33 cellular contexts compared by ENCODE assay signal in genomic region chr1:81190003-81190402, GRCh38.
"Had no signal": no experiment of that assay in that cellular context is flagged by ENCODE, and none has a peak within 500 bp of the region (broad histone marks: within the 10 kb centered on the region; RNA-seq: fewer than 3 reads in every experiment).

No MANE protein-coding gene starts in this region.

- H3K27me3 Mint-ChIP-seq: activated B cell treated with CpG ODN at 0.5 μM for 24 hours; activated CD4-positive, alpha-beta memory T cell treated with anti-CD3 and anti-CD28 coated beads for 36 hours; activated CD4-positive, alpha-beta T cell treated with anti-CD3 and anti-CD28 coated beads, Interleukin-2, amount 10 ng/mL, durations not matched to agents 24 days and 14 days; activated CD8-positive, alpha-beta memory T cell treated with anti-CD3 and anti-CD28 coated beads, Interleukin-2, amount 10 ng/mL, durations not matched to agents 7 days and 5 days; activated CD8-positive, alpha-beta T cell treated with anti-CD3 and anti-CD28 coated beads for 36 hours; activated naive CD8-positive, alpha-beta T cell treated with anti-CD3 and anti-CD28 coated beads for 36 hours; activated T-cell treated with anti-CD3 and anti-CD28 coated beads, Interleukin-2, amount 50 U/mL, for 24 hours; central memory CD8-positive, alpha-beta T cell had no signal

- H3K27ac ChIP-seq: adrenal gland, cardiac muscle cell, VCaP had no signal

- H3K27ac Mint-ChIP-seq: activated B cell treated with CpG ODN at 0.5 μM for 24 hours; activated CD4-positive, alpha-beta memory T cell treated with anti-CD3 and anti-CD28 coated beads for 36 hours; activated CD4-positive, alpha-beta T cell treated with anti-CD3 and anti-CD28 coated beads, Interleukin-2, amount 10 ng/mL, durations not matched to agents 24 days and 14 days; activated CD8-positive, alpha-beta memory T cell treated with anti-CD3 and anti-CD28 coated beads, Interleukin-2, amount 10 ng/mL, durations not matched to agents 7 days and 5 days; activated CD8-positive, alpha-beta T cell treated with anti-CD3 and anti-CD28 coated beads for 36 hours; activated naive CD8-positive, alpha-beta T cell treated with anti-CD3 and anti-CD28 coated beads for 36 hours; activated T-cell treated with anti-CD3 and anti-CD28 coated beads, Interleukin-2, amount 50 U/mL, for 24 hours; activated T-helper 2 cell treated with anti-CD3 and anti-CD28 coated beads, Interferon-gamma antibody, Interleukin-2, Interleukin-4, amounts not matched to agents 10 μg/mL and 5 μg/mL and 100 μg/mL, durations not matched to agents 14 hours and 24 hours and 36 hours; T-helper 1 cell treated with Interleukin-12 subunit alpha and Interleukin-12 subunit beta and Interleukin-4 antibody, amounts not matched to agents 30 μg/mL and 1 μg/mL, for 36 hours; T-helper 2 cell treated with Interferon-gamma antibody and Interleukin-4, amounts not matched to agents 5 μg/mL and 100 μg/mL, for 36 hours had no signal

- H3K4me3 ChIP-seq: adrenal gland, cardiac muscle cell had no signal

- H3K36me3 ChIP-seq: adrenal gland, cardiac muscle cell had no signal

- FAIRE-seq: bronchial epithelial cell, colon, TTC549 had no signal

- H3K36me3 Mint-ChIP-seq: activated CD4-positive, alpha-beta memory T cell treated with anti-CD3 and anti-CD28 coated beads for 36 hours; activated CD8-positive, alpha-beta memory T cell treated with anti-CD3 and anti-CD28 coated beads, Interleukin-2, amount 10 ng/mL, durations not matched to agents 7 days and 5 days; activated naive CD8-positive, alpha-beta T cell treated with anti-CD3 and anti-CD28 coated beads for 36 hours had no signal

- H3K4me1 Mint-ChIP-seq: activated B cell treated with CpG ODN at 0.5 μM for 24 hours; activated CD4-positive, alpha-beta T cell treated with anti-CD3 and anti-CD28 coated beads, Interleukin-2, amount 10 ng/mL, durations not matched to agents 24 days and 14 days; activated CD8-positive, alpha-beta memory T cell treated with anti-CD3 and anti-CD28 coated beads, Interleukin-2, amount 10 ng/mL, durations not matched to agents 7 days and 5 days; activated naive CD8-positive, alpha-beta T cell treated with anti-CD3 and anti-CD28 coated beads for 36 hours; central memory CD8-positive, alpha-beta T cell had no signal

- H3K27me3 ChIP-seq: adrenal gland, cardiac muscle cell had no signal

- H3K9me3 ChIP-seq: adrenal gland had no signal

- H3K4me3 Mint-ChIP-seq: activated B cell treated with CpG ODN at 0.5 μM for 24 hours; activated CD4-positive, alpha-beta memory T cell treated with anti-CD3 and anti-CD28 coated beads for 36 hours; activated CD4-positive, alpha-beta T cell treated with anti-CD3 and anti-CD28 coated beads, Interleukin-2, amount 10 ng/mL, durations not matched to agents 24 days and 14 days; activated CD8-positive, alpha-beta memory T cell treated with anti-CD3 and anti-CD28 coated beads, Interleukin-2, amount 10 ng/mL, durations not matched to agents 7 days and 5 days; activated CD8-positive, alpha-beta T cell treated with anti-CD3 and anti-CD28 coated beads for 36 hours; activated naive CD8-positive, alpha-beta T cell treated with anti-CD3 and anti-CD28 coated beads for 36 hours; activated T-cell treated with anti-CD3 and anti-CD28 coated beads, Interleukin-2, amount 50 U/mL, for 24 hours; central memory CD8-positive, alpha-beta T cell; T-helper 1 cell treated with Interleukin-12 subunit alpha and Interleukin-12 subunit beta and Interleukin-4 antibody, amounts not matched to agents 30 μg/mL and 1 μg/mL, for 36 hours; T-helper 2 cell treated with Interferon-gamma antibody and Interleukin-4, amounts not matched to agents 5 μg/mL and 100 μg/mL, for 36 hours had no signal

- DNase-seq: activated B cell treated with CpG ODN at 0.5 μM for 24 hours; activated CD4-positive, alpha-beta memory T cell treated with anti-CD3 and anti-CD28 coated beads for 36 hours; activated CD4-positive, alpha-beta T cell treated with anti-CD3 and anti-CD28 coated beads for 4 hours; activated CD4-positive, alpha-beta T cell treated with anti-CD3 and anti-CD28 coated beads, Interleukin-2, amount 10 ng/mL, durations not matched to agents 24 days and 14 days; activated CD4-positive, alpha-beta T cell treated with anti-CD3 and anti-CD28 coated beads, Interleukin-2, amount 50 U/mL, for 1 hour; activated CD4-positive, alpha-beta T cell treated with anti-CD3 and anti-CD28 coated beads, Interleukin-2, amount 50 U/mL, for 4 hours; activated CD4-positive, CD25-positive, alpha-beta regulatory T cell treated with anti-CD3 and anti-CD28 coated beads, Interleukin-2, amount 50 U/mL, for 72 hours; activated CD8-positive, alpha-beta memory T cell treated with anti-CD3 and anti-CD28 coated beads, Interleukin-2, amount 10 ng/mL, durations not matched to agents 7 days and 5 days; activated CD8-positive, alpha-beta memory T cell treated with anti-CD3 and anti-CD28 coated beads, Interleukin-2, amount 50 U/mL, for 48 hours; activated CD8-positive, alpha-beta T cell treated with anti-CD3 and anti-CD28 coated beads for 36 hours; activated effector memory CD4-positive, alpha-beta T cell treated with Interleukin-2 at 50 U/mL for 16 hours; activated gamma-delta T cell; activated naive CD4-positive, alpha-beta T cell treated with anti-CD3 and anti-CD28 coated beads, Interleukin-2, amount 50 U/mL, for 16 hours; activated naive CD4-positive, alpha-beta T cell treated with Interleukin-2 at 50 U/mL for 16 hours; activated naive CD8-positive, alpha-beta T cell treated with anti-CD3 and anti-CD28 coated beads for 36 hours; activated T-cell treated with anti-CD3 and anti-CD28 coated beads, Interleukin-2, amount 50 U/mL, for 24 hours; activated T-cell treated with anti-CD3 and anti-CD28 coated beads, Interleukin-2, amount 50 U/mL, for 48 hours; adrenal gland; amniotic stem cell; cerebellar nuclear complex; T-helper 1 cell; T-helper 2 cell; T-helper 9 cell had no signal

- H3K9me3 Mint-ChIP-seq: activated B cell treated with CpG ODN at 0.5 μM for 24 hours; activated CD4-positive, alpha-beta T cell treated with anti-CD3 and anti-CD28 coated beads, Interleukin-2, amount 10 ng/mL, durations not matched to agents 24 days and 14 days; activated naive CD8-positive, alpha-beta T cell treated with anti-CD3 and anti-CD28 coated beads for 36 hours; activated T-helper 2 cell treated with anti-CD3 and anti-CD28 coated beads, Interferon-gamma antibody, Interleukin-2, Interleukin-4, amounts not matched to agents 10 μg/mL and 5 μg/mL and 100 μg/mL, durations not matched to agents 14 hours and 24 hours and 36 hours; T-helper 1 cell treated with Interleukin-12 subunit alpha and Interleukin-12 subunit beta and Interleukin-4 antibody, amounts not matched to agents 30 μg/mL and 1 μg/mL, for 36 hours had no signal

- ATAC-seq: activated CD8-positive, alpha-beta memory T cell treated with anti-CD3 and anti-CD28 coated beads, Interleukin-2, amount 10 ng/mL, durations not matched to agents 7 days and 5 days; activated CD8-positive, alpha-beta T cell treated with anti-CD3 and anti-CD28 coated beads for 36 hours; activated naive CD4-positive, alpha-beta T cell treated with anti-CD3 and anti-CD28 coated beads, Interleukin-2, amount 50 U/mL, for 72 hours had no signal
